In the genomic region with DNA sequence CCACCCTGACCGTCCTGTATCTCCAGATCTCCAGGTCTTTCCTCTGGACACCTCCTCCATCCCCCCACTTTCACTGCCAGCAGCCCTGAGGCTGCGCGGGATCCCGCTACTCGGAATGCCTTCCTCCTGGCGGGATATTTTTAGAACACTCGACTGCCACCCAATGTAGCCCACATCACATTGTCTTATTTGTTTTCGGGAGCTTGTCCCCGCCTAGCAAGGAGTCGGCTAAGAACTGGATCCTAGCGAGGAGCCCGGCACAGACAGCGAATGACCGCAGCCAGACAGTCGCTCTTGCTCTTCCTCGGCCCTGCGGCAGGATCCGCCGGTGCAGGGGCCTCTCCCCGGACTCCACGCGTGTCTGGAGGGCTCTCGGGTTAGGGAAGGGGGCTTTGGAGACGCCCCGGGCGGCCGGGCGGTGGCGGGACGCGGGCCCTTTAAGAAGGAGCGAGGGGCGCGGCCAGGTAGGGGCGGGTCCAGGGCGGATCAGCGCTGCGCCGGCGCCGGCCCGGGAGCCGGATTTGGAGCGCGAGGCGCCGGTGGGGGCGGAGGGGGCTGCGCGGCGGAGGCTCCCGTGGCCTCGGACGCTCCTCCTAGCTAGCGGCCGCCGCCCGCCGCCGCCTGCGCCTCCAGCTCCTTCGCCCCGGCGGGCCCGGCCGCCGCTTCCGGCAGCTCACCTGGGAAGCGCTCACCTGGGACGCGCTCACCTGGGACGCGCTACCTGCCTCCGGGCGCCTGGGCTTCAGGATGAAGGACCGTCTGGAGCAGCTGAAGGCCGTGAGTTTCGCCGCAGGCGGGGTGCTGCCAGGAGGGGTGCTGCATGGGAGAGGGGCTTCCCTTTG, we compare ENCODE assay signal across 8 cellular contexts. TPM values are rescaled to one million over a fixed set of nuclear protein-coding genes. Genes with fewer than 3 reads are reported as not detected.
DNase-seq lines count a peak whose midpoint lies in the region; ATAC-seq, FAIRE-seq and TF ChIP-seq lines count a peak whose summit lies in the region.

Gene STX3, plus strand, starts transcription at position 518 of the 842 bp plus-strand sequence. Its CDS starts 230 bp downstream, at position 748.

- peak; percentile 69 for ATAC-seq in GM18511 (IDR thresholded peaks at IDR 0.05; ENCODE audit: unreplicated experiment)
- peak; percentile 62 for ATAC-seq in HG02981 (IDR thresholded peaks at IDR 0.05; ENCODE audit: unreplicated experiment)

- DNase-seq in NCI-H2227 (lab: John Stamatoyannopoulos, UW; ENCODE audit: unreplicated experiment): peak; percentile 83
- DNase-seq in activated CD4-positive, alpha-beta T cell treated with anti-CD3 and anti-CD28 coated beads for 1 hour: peak; percentile 50
- peak; percentile 87 for DNase-seq in cerebellum (ENCODE audit: low spot score)
- peak; percentile 91 for DNase-seq in kidney
- peak; percentile 31 to 55 for DNase-seq in stimulated activated CD4-positive, alpha-beta T cell treated with anti-CD3 and anti-CD28 coated beads, Interleukin-15, amount 100 ng/mL, for 1 hour (ENCODE audit: low read depth in 1 of 2, low spot score in 1 of 2)
- no peak for DNase-seq in OCI-M2 (lab: John Stamatoyannopoulos, UW; ENCODE audit: unreplicated experiment)

- intact Hi-C loops in kidney (cut with DNase I): loop anchor here (5.0 kb wide), 1 partner anchor 47 kb away; no protein-coding TSS in a partner anchor

- H3K36me3 ChIP-seq in kidney (ENCODE audit: control insufficient read depth in 1 of 2, insufficient read depth in 2 of 2, low read length in 2 of 2): no peaks in the 10 kb centered on the region

- H3K4me1 ChIP-seq in kidney (ENCODE audit: control insufficient read depth in 1 of 2, insufficient read depth in 1 of 2, low read depth in 1 of 2, low read length in 2 of 2): peaks cover 14 to 16% of the 10 kb centered on the region in 2 donors

- no peak for FAIRE-seq in kidney (lab: Jason Lieb, UNC)

- H3K9me3 ChIP-seq in kidney (ENCODE audit: control insufficient read depth in 1 of 2, low read length in 2 of 2): no peaks in the 10 kb centered on the region

- no peak for TF ChIP-seq CTCF in kidney (IDR thresholded peaks at IDR 0.05; ENCODE audit: borderline replicate concordance, extremely low read depth, insufficient read depth)

- H3K9ac ChIP-seq in kidney (ENCODE audit: low read length in 2 of 2): peak within 1 kb of the TSS; percentile 83 to 93

- peak within 1 kb of the TSS; percentile 95 to 96 for H3K27ac ChIP-seq in kidney (ENCODE audit: low read depth in 2 of 2, low read length in 2 of 2)

- peak within 1 kb of the TSS; percentile 95 to 97 for H3K4me3 ChIP-seq in kidney (ENCODE audit: low read length in 2 of 2)

RNA-seq across cellular contexts. Expression of gene STX3, which starts in this region (rescaled TPM):
- total RNA-seq in cerebellum: 22.2 TPM
- total RNA-seq in kidney: 43.2 TPM
- 57.2 TPM for polyA plus RNA-seq in kidney (ENCODE audit: insufficient read depth, low read depth, low replicate concordance)
